25 cellular contexts compared by ENCODE assay signal in the genomic region with DNA sequence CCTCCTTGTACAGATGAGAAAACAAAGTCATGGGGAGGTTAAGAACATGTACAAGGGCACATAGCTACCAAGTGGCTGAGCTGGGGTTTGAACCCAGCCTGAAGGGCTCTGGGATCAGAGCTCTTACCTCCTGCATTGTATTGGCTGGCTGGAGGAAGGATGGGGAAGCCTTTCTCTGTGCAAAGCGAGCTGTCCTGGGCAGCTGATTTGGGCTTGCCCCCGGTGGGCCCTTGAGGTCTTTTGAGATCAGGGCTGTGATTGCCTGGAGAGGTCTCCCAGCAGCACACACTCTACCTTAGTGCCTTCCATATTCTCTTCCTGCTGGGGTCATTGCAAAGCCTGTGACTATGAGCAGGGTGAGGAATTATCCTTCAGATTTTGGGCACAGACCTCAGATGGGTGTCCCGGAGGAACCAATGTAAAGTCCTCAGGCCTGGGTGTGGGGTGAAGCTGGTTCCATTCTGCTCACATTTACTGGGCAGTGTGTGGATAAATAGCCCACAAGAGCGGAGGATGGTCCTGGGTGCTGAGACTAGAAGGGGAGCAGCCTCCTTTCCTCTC. TPM values are rescaled to one million over a fixed set of nuclear protein-coding genes. Genes with fewer than 3 reads are reported as not detected.
DNase-seq lines count a peak whose midpoint lies in the region; ATAC-seq and TF ChIP-seq lines count a peak whose summit lies in the region.
"Had no signal": no experiment of that assay in that cellular context is flagged by ENCODE, and none has a peak within 500 bp of the region (broad histone marks: within the 10 kb centered on the region; RNA-seq: fewer than 3 reads in every experiment).

No MANE protein-coding gene starts in this region.

- H3K4me1 ChIP-seq in OCI-LY7 (ENCODE audit: insufficient read depth, low read length, poor library complexity, severe bottlenecking) = peaks cover 20% of the 10 kb centered on the region
- peaks cover 18 to 42% of the 10 kb centered on the region in 2 donors for H3K4me1 ChIP-seq in thoracic aorta (ENCODE audit: control insufficient read depth in 1 of 2, low read depth in 2 of 2)
- peaks cover 13% of the 10 kb centered on the region for H3K4me1 ChIP-seq in Karpas-422 (ENCODE audit: low read length)

- H3K9ac ChIP-seq in Karpas-422 (ENCODE audit: low read length) = no peak overlapping the region

- H3K9me3 Mint-ChIP-seq in activated naive CD8-positive, alpha-beta T cell (ENCODE audit: low read depth) = no peaks in the 10 kb centered on the region
- H3K9me3 Mint-ChIP-seq in activated naive CD8-positive, alpha-beta T cell treated with anti-CD3 and anti-CD28 coated beads, Interleukin-2, amount 50 U/mL, for 24 hours = peaks cover 6% of the 10 kb centered on the region
- H3K9me3 Mint-ChIP-seq: activated T-helper 17 cell treated with anti-CD3 and anti-CD28 coated beads, Interleukin-2, amount 50 U/mL, for 72 hours had no signal

- H4K20me1 ChIP-seq in OCI-LY7 (ENCODE audit: insufficient read depth, low read length) (no peaks in the 10 kb centered on the region), Karpas-422 (ENCODE audit: insufficient read depth, low read depth, low read length) (peaks cover 15% of the 10 kb centered on the region; the same call in 1 of the 2 replicates)

- H2AFZ ChIP-seq in OCI-LY7 (ENCODE audit: low read length) (no peak overlapping the region), Karpas-422 (ENCODE audit: low read length) (no peak overlapping the region)

- H3K4me3 ChIP-seq in OCI-LY7 (ENCODE audit: low read depth, low read length, poor library complexity, severe bottlenecking) (no peak overlapping the region), thoracic aorta (no peak overlapping the region), Karpas-422 (ENCODE audit: low read length) (no peak overlapping the region)
- H3K4me3 ChIP-seq: K562, smooth muscle cell, suprapubic skin, uterus had no signal

- CTCF ChIA-PET in OCI-LY7 (lab: Charles Lee; ENCODE audit: unreplicated experiment) = interaction anchor here (0.7 to 0.9 kb wide), 2 partner anchors 15 to 168 kb away, joined by 3 read pairs; a partner anchor contains a TSS

- H3K9me3 ChIP-seq in OCI-LY7 (ENCODE audit: low read length) (no peaks in the 10 kb centered on the region), thoracic aorta (no peaks in the 10 kb centered on the region), Karpas-422 (ENCODE audit: low read length) (peaks cover 3% of the 10 kb centered on the region; the same call in 1 of the 2 replicates)
- H3K9me3 ChIP-seq: suprapubic skin, uterus had no signal

- intact Hi-C loops in OCI-LY7 (cut with micrococcal nuclease; ENCODE audit: unreplicated experiment) = no loop called here

- H3K79me2 ChIP-seq in OCI-LY7 (ENCODE audit: insufficient read depth, low read depth, low read length) (no peaks in the 10 kb centered on the region), Karpas-422 (ENCODE audit: low read length) (no peaks in the 10 kb centered on the region)

- ATAC-seq in activated naive CD8-positive, alpha-beta T cell treated with anti-CD3 and anti-CD28 coated beads, Interleukin-2, amount 50 U/mL, for 24 hours = no peak
- no peak for ATAC-seq in thoracic aorta (ENCODE audit: insufficient number of reproducible peaks, low FRiP score, low read depth)
- no peak for ATAC-seq in HG03521 (IDR thresholded peaks at IDR 0.05; ENCODE audit: unreplicated experiment)
- ATAC-seq: activated T-helper 17 cell treated with anti-CD3 and anti-CD28 coated beads, Interleukin-2, amount 50 U/mL, for 72 hours; K562 had no signal

- no peak overlapping the region for H3K4me3 Mint-ChIP-seq in activated naive CD8-positive, alpha-beta T cell
- H3K4me3 Mint-ChIP-seq in activated naive CD8-positive, alpha-beta T cell treated with anti-CD3 and anti-CD28 coated beads, Interleukin-2, amount 50 U/mL, for 24 hours = no peak overlapping the region
- H3K4me3 Mint-ChIP-seq: activated CD4-positive, alpha-beta T cell treated with anti-CD3 and anti-CD28 coated beads, Interleukin-2, amount 10 ng/mL, durations not matched to agents 7 days and 5 days; activated naive CD8-positive, alpha-beta T cell treated with anti-CD3 and anti-CD28 coated beads, Interleukin-2, amount 10 ng/mL, durations not matched to agents 7 days and 5 days; activated T-helper 17 cell treated with anti-CD3 and anti-CD28 coated beads, Interleukin-2, amount 50 U/mL, for 72 hours; HFFc6; T-helper 17 cell had no signal

- peak overlapping the region; percentile 22 for H3K27ac Mint-ChIP-seq in activated naive CD8-positive, alpha-beta T cell
- H3K27ac Mint-ChIP-seq in activated naive CD8-positive, alpha-beta T cell treated with anti-CD3 and anti-CD28 coated beads, Interleukin-2, amount 50 U/mL, for 24 hours = no peak overlapping the region
- H3K27ac Mint-ChIP-seq: activated CD4-positive, alpha-beta T cell treated with anti-CD3 and anti-CD28 coated beads, Interleukin-2, amount 10 ng/mL, durations not matched to agents 7 days and 5 days; activated naive CD8-positive, alpha-beta T cell treated with anti-CD3 and anti-CD28 coated beads, Interleukin-2, amount 10 ng/mL, durations not matched to agents 7 days and 5 days; activated T-helper 17 cell treated with anti-CD3 and anti-CD28 coated beads, Interleukin-2, amount 50 U/mL, for 72 hours; HFFc6; T-helper 17 cell had no signal

- H3K27ac ChIP-seq in OCI-LY7 (ENCODE audit: low read depth, low read length, poor library complexity, severe bottlenecking) (no peak overlapping the region), layer of hippocampus (ENCODE audit: low read depth, low read length) (peak overlapping the region; percentile 52), thoracic aorta (peak overlapping the region; percentile 10 to 80), Karpas-422 (ENCODE audit: low read length) (no peak overlapping the region)
- H3K27ac ChIP-seq: RWPE1, suprapubic skin, uterus had no signal

- H3K4me2 ChIP-seq in OCI-LY7 (ENCODE audit: low read length) (peak overlapping the region; percentile 46), Karpas-422 (ENCODE audit: low read depth, low read length, poor library complexity, severe bottlenecking) (no peak overlapping the region)
- H3K4me2 ChIP-seq: smooth muscle cell had no signal

- H3K27me3 Mint-ChIP-seq in activated naive CD8-positive, alpha-beta T cell = no peaks in the 10 kb centered on the region
- H3K27me3 Mint-ChIP-seq in activated naive CD8-positive, alpha-beta T cell treated with anti-CD3 and anti-CD28 coated beads, Interleukin-2, amount 50 U/mL, for 24 hours = no peaks in the 10 kb centered on the region
- H3K27me3 Mint-ChIP-seq: activated T-helper 17 cell treated with anti-CD3 and anti-CD28 coated beads, Interleukin-2, amount 50 U/mL, for 72 hours had no signal

- peaks cover 1% of the 10 kb centered on the region for H3K4me1 Mint-ChIP-seq in activated naive CD8-positive, alpha-beta T cell (ENCODE audit: low read depth)
- peaks cover 25% of the 10 kb centered on the region for H3K4me1 Mint-ChIP-seq in activated naive CD8-positive, alpha-beta T cell treated with anti-CD3 and anti-CD28 coated beads, Interleukin-2, amount 50 U/mL, for 24 hours

- DNase-seq in activated naive CD8-positive, alpha-beta T cell treated with anti-CD3 and anti-CD28 coated beads, Interleukin-2, amount 50 U/mL, for 24 hours = no peak
- DNase-seq in OCI-LY7 (ENCODE audit: low spot score) (no peak), thoracic aorta (ENCODE audit: low spot score) (no peak), Karpas-422 (no peak), NCI-H345 treated with DMSO at 0.1 percent for 48 hours (lab: John Stamatoyannopoulos, UW; ENCODE audit: unreplicated experiment) (no peak)
- DNase-seq: activated CD4-positive, alpha-beta T cell treated with anti-CD3 and anti-CD28 coated beads, Interleukin-2, amount 10 ng/mL, durations not matched to agents 7 days and 5 days; activated naive CD8-positive, alpha-beta T cell treated with anti-CD3 and anti-CD28 coated beads, Interleukin-2, amount 10 ng/mL, durations not matched to agents 7 days and 5 days; effector CD4-positive, alpha-beta T cell; left cardiac atrium; NCI-H524 treated with DMSO at 0.1 percent for 48 hours; occipital lobe; T-helper 17 cell; uterus had no signal

- no TSS peak for BruUV-seq in OCI-LY7 (replicated peaks; lab: Mats Ljungman, UMichigan)

- H3K27me3 ChIP-seq in layer of hippocampus (ENCODE audit: control insufficient read depth, insufficient read depth, low read length) = no peaks in the 10 kb centered on the region
- H3K27me3 ChIP-seq in thoracic aorta (replicated peaks; ENCODE audit: insufficient read depth) = no peaks in the 10 kb centered on the region
- H3K27me3 ChIP-seq in Karpas-422 (ENCODE audit: low read length) = peaks cover 4% of the 10 kb centered on the region; the same call in 1 of the 2 replicates
- H3K27me3 ChIP-seq: suprapubic skin, uterus had no signal

- TF ChIP-seq CTCF in OCI-LY7 (conservative IDR thresholded peaks at IDR 0.05; ENCODE audit: low read length) = no peak
- no peak for TF ChIP-seq CTCF in thoracic aorta (IDR thresholded peaks at IDR 0.05)

- H3K36me3 Mint-ChIP-seq in activated naive CD8-positive, alpha-beta T cell = peaks cover 3% of the 10 kb centered on the region
- peaks cover 4% of the 10 kb centered on the region for H3K36me3 Mint-ChIP-seq in activated naive CD8-positive, alpha-beta T cell treated with anti-CD3 and anti-CD28 coated beads, Interleukin-2, amount 50 U/mL, for 24 hours (ENCODE audit: low read depth)

- H3K9me2 ChIP-seq in OCI-LY7 (ENCODE audit: insufficient read depth, low read length) (no peaks in the 10 kb centered on the region), Karpas-422 (replicated peaks; ENCODE audit: insufficient read depth, low read length) (no peaks in the 10 kb centered on the region)

- POLR2A ChIA-PET in OCI-LY7 (lab: Charles Lee) = interaction anchor here (1.2 kb wide), 1 partner anchor 12 kb away, joined by 3 read pairs; no protein-coding TSS in a partner anchor

- no peaks in the 10 kb centered on the region for H3K36me3 ChIP-seq in OCI-LY7 (ENCODE audit: insufficient read depth, low read length)
- no peaks in the 10 kb centered on the region for H3K36me3 ChIP-seq in thoracic aorta
- H3K36me3 ChIP-seq in Karpas-422 (ENCODE audit: insufficient read depth, low read length) = no peaks in the 10 kb centered on the region
- H3K36me3 ChIP-seq: suprapubic skin, uterus had no signal

RNA-seq across cellular contexts. Expression of a gene that starts 53.3 kb away (rescaled TPM):
- not detected in 2 replicates for total RNA-seq in OCI-LY7 (2014; rRNA removed; shearing (Covaris generic))
- total RNA-seq in OCI-LY7 (2022) (not detected in 2 replicates), thoracic aorta (1 to 10 TPM in 1 of 2 donors, not detected in 1; 1.1 TPM)
- total RNA-seq in Karpas-422 (2014; rRNA removed; shearing (Covaris generic); ENCODE audit: low replicate concordance) = not detected in 2 replicates
- total RNA-seq: activated CD4-positive, alpha-beta T cell treated with anti-CD3 and anti-CD28 coated beads, Interleukin-2, amount 10 ng/mL, durations not matched to agents 7 days and 5 days; activated naive CD8-positive, alpha-beta T cell treated with anti-CD3 and anti-CD28 coated beads, Interleukin-2, amount 10 ng/mL, durations not matched to agents 7 days and 5 days; activated T-helper 17 cell treated with anti-CD3 and anti-CD28 coated beads, Interleukin-2, amount 50 U/mL, for 72 hours; cerebellum; epithelial cell of proximal tubule; GM12878; HFFc6; left cardiac atrium; occipital lobe; smooth muscle cell; suprapubic skin; T-helper 17 cell had no signal

Comparison
In these comparisons a context has a peak if more than half of its experiments do, and no peak if none do; other contexts are left out.
1. H3K27ac ChIP-seq: peak in layer of hippocampus (single experiment) and thoracic aorta (2 of 2); none in OCI-LY7 (single experiment) and Karpas-422 (single experiment).